In genomic region chr14:91234791-91235114, GRCh38 we compare ENCODE assay signal across 21 cellular contexts. TPM values are rescaled to one million over a fixed set of nuclear protein-coding genes. Genes with fewer than 3 reads are reported as not detected.
DNase-seq lines count a peak whose midpoint lies in the region; ATAC-seq, FAIRE-seq and TF ChIP-seq lines count a peak whose summit lies in the region.
"Had no signal": no experiment of that assay in that cellular context is flagged by ENCODE, and none has a peak within 500 bp of the region (broad histone marks: within the 10 kb centered on the region; RNA-seq: fewer than 3 reads in every experiment).

No MANE protein-coding gene starts in this region.

- no peaks in the 10 kb centered on the region; a peak in 1 of 7 replicates for H3K4me1 ChIP-seq in H1 (replicated peaks in 1 of 4; ENCODE audit: control insufficient read depth in 3 of 4, insufficient read depth in 4 of 4, low read length in 3 of 4)
- H3K4me1 ChIP-seq: A549 had no signal

- 95% methylated on average over 16 of the region's 16 CpGs; no CpG with 5 or more reads in 1 of the 2 experiments for WGBS in H1 (ENCODE audit: extremely low coverage in 1 of 2, insufficient coverage in 1 of 2, insufficient read length in 1 of 2, insufficient replicate concordance in 2 of 2, low coverage in 1 of 2, low lambda C conversion rate in 2 of 2, missing lambda C conversion rate in 1 of 2), 2 experiments

- H3K23me2 ChIP-seq in H1 (ENCODE audit: low read depth, low read length): no peaks in the 10 kb centered on the region

- H2BK12ac ChIP-seq in H1 (ENCODE audit: low read depth, low read length): 0 out of 2 replicates have a peak overlapping the region, but pooled peaks have one; percentile 39

- POLR2A ChIA-PET in H1 (lab: Charles Lee; ENCODE audit: partially characterized antibody): interaction anchor here (0.6 to 2.8 kb wide), 2 partner anchors 9 to 28 kb away, joined by 3 to 14 read pairs; partner anchors contain the start of gene GPR68

- no peak overlapping the region for H2AK5ac ChIP-seq in H1 (ENCODE audit: low read depth, low read length)

- no peaks in the 10 kb centered on the region for H3K79me2 ChIP-seq in H1 (ENCODE audit: control insufficient read depth in 1 of 2, insufficient read depth in 2 of 2, low read length in 2 of 2)

- H2BK120ac ChIP-seq in H1 (replicated peaks; ENCODE audit: low read depth, low read length): no peak overlapping the region

- H3K9me3 Mint-ChIP-seq in activated naive CD4-positive, alpha-beta T cell treated with anti-CD3 and anti-CD28 coated beads, Interleukin-2, amount 10 ng/mL, durations not matched to agents 7 days and 5 days: peaks cover 16% of the 10 kb centered on the region
- H3K9me3 Mint-ChIP-seq in activated T-helper 1 cell treated with anti-CD3 and anti-CD28 coated beads, Interleukin-12 subunit alpha, Interleukin-12 subunit beta, Interleukin-2, Interleukin-4 antibody, amounts not matched to agents 30 ng/mL and 10 ng/mL and 1 ng/mL, durations not matched to agents 14 hours and 24 hours and 36 hours: peaks cover 12% of the 10 kb centered on the region
- H3K9me3 Mint-ChIP-seq in stimulated activated naive B cell treated with anti-CD40 and anti-IgM and Interleukin-4, amounts not matched to agents 10 μg/mL and 1 μg/mL and 100 μg/mL, for 72 hours: no peaks in the 10 kb centered on the region

- H3K9ac ChIP-seq in H1 (replicated peaks in 1 of 4; ENCODE audit: extremely low read depth in 1 of 4, low read depth in 3 of 4, low read length in 3 of 4): no peak overlapping the region
- H3K9ac ChIP-seq: BLaER1, GM23248 had no signal

- intact Hi-C loops in activated T-helper 1 cell treated with anti-CD3 and anti-CD28 coated beads, Interleukin-12 subunit alpha, Interleukin-12 subunit beta, Interleukin-2, Interleukin-4 antibody, amounts not matched to agents 30 ng/mL and 10 ng/mL and 1 ng/mL, durations not matched to agents 14 hours and 24 hours and 36 hours (cut with micrococcal nuclease): no loop called here

- H3K27ac Mint-ChIP-seq in activated naive CD4-positive, alpha-beta T cell treated with anti-CD3 and anti-CD28 coated beads, Interleukin-2, amount 10 ng/mL, durations not matched to agents 7 days and 5 days: peak overlapping the region; percentile 63
- H3K27ac Mint-ChIP-seq in activated T-helper 1 cell treated with anti-CD3 and anti-CD28 coated beads, Interleukin-12 subunit alpha, Interleukin-12 subunit beta, Interleukin-2, Interleukin-4 antibody, amounts not matched to agents 30 ng/mL and 10 ng/mL and 1 ng/mL, durations not matched to agents 14 hours and 24 hours and 36 hours: peak overlapping the region; percentile 59
- peak overlapping the region; percentile 44 for H3K27ac Mint-ChIP-seq in stimulated activated naive B cell treated with anti-CD40 and anti-IgM and Interleukin-4, amounts not matched to agents 10 μg/mL and 1 μg/mL and 100 μg/mL, for 72 hours

- peaks cover 0 to 2% (median 0%) of the 10 kb centered on the region in 4 experiments; a peak in 1 of 7 replicates for H3K27me3 ChIP-seq in H1 (replicated peaks in 1 of 4; ENCODE audit: control insufficient read depth in 3 of 4, extremely low read depth in 1 of 4, insufficient read depth in 3 of 4, low read length in 3 of 4)
- H3K27me3 ChIP-seq: BLaER1 had no signal

- in situ Hi-C loops in GM13976 (cut with MboI; ENCODE audit: low sequenced_read_pairs, unreplicated experiment): no loop called here

- no peak overlapping the region for H3K4me3 ChIP-seq in H1 (ENCODE audit: extremely low read depth in 1 of 4, insufficient read depth in 2 of 4, low read depth in 3 of 4, low read length in 4 of 4)
- H3K4me3 ChIP-seq: A549, BLaER1, GM23248 had no signal

- H2BK5ac ChIP-seq in H1 (ENCODE audit: low read depth, low read length): no peak overlapping the region; the same call in 1 of the 2 replicates

- FAIRE-seq in H1 (lab: Jason Lieb, UNC): no peak
- FAIRE-seq: A549, D721Med, GM18507 had no signal

- ATAC-seq in stimulated activated naive B cell treated with anti-CD40 and anti-IgM and Interleukin-4, amounts not matched to agents 10 μg/mL and 1 μg/mL and 100 μg/mL, for 72 hours (replicated peaks): no peak
- no peak for ATAC-seq in HG02642 (IDR thresholded peaks at IDR 0.05; ENCODE audit: poor library complexity, unreplicated experiment)
- ATAC-seq: A549, PC-3 had no signal

- H3K36me3 Mint-ChIP-seq in activated naive CD4-positive, alpha-beta T cell treated with anti-CD3 and anti-CD28 coated beads, Interleukin-2, amount 10 ng/mL, durations not matched to agents 7 days and 5 days: peaks cover 84% of the 10 kb centered on the region
- peaks cover 52% of the 10 kb centered on the region for H3K36me3 Mint-ChIP-seq in activated T-helper 1 cell treated with anti-CD3 and anti-CD28 coated beads, Interleukin-12 subunit alpha, Interleukin-12 subunit beta, Interleukin-2, Interleukin-4 antibody, amounts not matched to agents 30 ng/mL and 10 ng/mL and 1 ng/mL, durations not matched to agents 14 hours and 24 hours and 36 hours (ENCODE audit: low read depth)
- peaks cover 6 to 20% of the 10 kb centered on the region in 2 donors for H3K36me3 Mint-ChIP-seq in stimulated activated naive B cell treated with anti-CD40 and anti-IgM and Interleukin-4, amounts not matched to agents 10 μg/mL and 1 μg/mL and 100 μg/mL, for 72 hours

- no peak overlapping the region for H2BK15ac ChIP-seq in H1 (ENCODE audit: low read length)

- no peak for TF ChIP-seq RAD21 in H1 (IDR thresholded peaks at IDR 0.05 in 1 of 2, conservative IDR thresholded peaks at IDR 0.05 in 1 of 2; ENCODE audit: low read depth in 2 of 2, low read length in 2 of 2)

- no peak for TF ChIP-seq POLR2A in H1 (IDR thresholded peaks at IDR 0.05; ENCODE audit: control extremely low read depth in 1 of 2, low read depth in 2 of 2, low read length in 2 of 2)

- no peak overlapping the region for H2BK20ac ChIP-seq in H1 (ENCODE audit: low read length)

- no peaks in the 10 kb centered on the region for H4K20me1 ChIP-seq in H1 (replicated peaks in 1 of 2; ENCODE audit: control insufficient read depth in 1 of 2, insufficient read depth in 2 of 2, low read length in 2 of 2)

- H3K14ac ChIP-seq in H1 (ENCODE audit: insufficient read length): no peak overlapping the region

- no peak overlapping the region for H2AFZ ChIP-seq in H1 (ENCODE audit: low read length)
- H2AFZ ChIP-seq: GM23248 had no signal

- no peak overlapping the region for H3K4ac ChIP-seq in H1 (replicated peaks; ENCODE audit: insufficient read length, low read depth, low read length)

- no peak for DNase-seq in activated naive CD4-positive, alpha-beta T cell treated with anti-CD3 and anti-CD28 coated beads, Interleukin-2, amount 10 ng/mL, durations not matched to agents 7 days and 5 days
- DNase-seq in activated naive CD4-positive, alpha-beta T cell treated with anti-CD3 and anti-CD28 coated beads, Interleukin-2, amount 50 U/mL, for 16 hours: no peak
- no peak for DNase-seq in activated T-helper 1 cell treated with anti-CD3 and anti-CD28 coated beads, Interleukin-12 subunit alpha, Interleukin-12 subunit beta, Interleukin-2, Interleukin-4 antibody, amounts not matched to agents 30 ng/mL and 10 ng/mL and 1 ng/mL, durations not matched to agents 14 hours and 24 hours and 36 hours (ENCODE audit: low spot score)
- DNase-seq in H1 (ENCODE audit: low read depth in 1 of 2, low spot score in 2 of 2) (no peak), GM13976 (ENCODE audit: low spot score) (no peak)
- DNase-seq in stimulated activated naive B cell treated with anti-CD40 and anti-IgM and Interleukin-4, amounts not matched to agents 10 μg/mL and 1 μg/mL and 100 μg/mL, for 72 hours: no peak
- DNase-seq: GM23248, HCEC 1CT, NCI-H187, NCI-H2107, NCI-H2227 treated with DMSO at 0.1 percent for 48 hours, NCI-H524, NCI-H82, PC-3, RPMI8226, SHP77 treated with DMSO at 0.1 percent for 48 hours had no signal

- no peak overlapping the region for H4K8ac ChIP-seq in H1 (ENCODE audit: extremely low read depth, insufficient read depth, low read length)

- H3K36me3 ChIP-seq in H1 (ENCODE audit: control insufficient read depth in 2 of 4, insufficient read depth in 4 of 4, low read length in 3 of 4): no peaks in the 10 kb centered on the region

- H3K27ac ChIP-seq in H1 (ENCODE audit: low read depth, low read length): no peak overlapping the region
- H3K27ac ChIP-seq: A549, BLaER1, GM23248 had no signal

- H4K5ac ChIP-seq in H1 (ENCODE audit: insufficient read length, low read depth, low read length): no peak overlapping the region

- no peak overlapping the region for H3K23ac ChIP-seq in H1 (ENCODE audit: insufficient read length)

- no peak for TF ChIP-seq CTCF in H1 (IDR thresholded peaks at IDR 0.05; ENCODE audit: control extremely low read depth in 1 of 3, insufficient read depth in 1 of 3, low read depth in 1 of 3, low read length in 3 of 3)
- no peak for TF ChIP-seq CTCF in GM13976 (IDR thresholded peaks at IDR 0.05; ENCODE audit: borderline replicate concordance, control extremely low read depth, extremely low read depth, insufficient read depth, missing control alignments)

- H3K27me3 Mint-ChIP-seq in activated naive CD4-positive, alpha-beta T cell treated with anti-CD3 and anti-CD28 coated beads, Interleukin-2, amount 10 ng/mL, durations not matched to agents 7 days and 5 days: no peaks in the 10 kb centered on the region
- no peaks in the 10 kb centered on the region for H3K27me3 Mint-ChIP-seq in activated T-helper 1 cell treated with anti-CD3 and anti-CD28 coated beads, Interleukin-12 subunit alpha, Interleukin-12 subunit beta, Interleukin-2, Interleukin-4 antibody, amounts not matched to agents 30 ng/mL and 10 ng/mL and 1 ng/mL, durations not matched to agents 14 hours and 24 hours and 36 hours (ENCODE audit: insufficient read depth)
- no peaks in the 10 kb centered on the region for H3K27me3 Mint-ChIP-seq in stimulated activated naive B cell treated with anti-CD40 and anti-IgM and Interleukin-4, amounts not matched to agents 10 μg/mL and 1 μg/mL and 100 μg/mL, for 72 hours

- no peak overlapping the region for H3K4me2 ChIP-seq in H1 (ENCODE audit: insufficient read depth in 1 of 2, low read depth in 2 of 2, low read length in 2 of 2)
- H3K4me2 ChIP-seq: A549, BLaER1 had no signal

- peaks cover 69% of the 10 kb centered on the region for H3K4me1 Mint-ChIP-seq in activated naive CD4-positive, alpha-beta T cell treated with anti-CD3 and anti-CD28 coated beads, Interleukin-2, amount 10 ng/mL, durations not matched to agents 7 days and 5 days
- peaks cover 65% of the 10 kb centered on the region for H3K4me1 Mint-ChIP-seq in activated T-helper 1 cell treated with anti-CD3 and anti-CD28 coated beads, Interleukin-12 subunit alpha, Interleukin-12 subunit beta, Interleukin-2, Interleukin-4 antibody, amounts not matched to agents 30 ng/mL and 10 ng/mL and 1 ng/mL, durations not matched to agents 14 hours and 24 hours and 36 hours (ENCODE audit: low read depth)
- H3K4me1 Mint-ChIP-seq in stimulated activated naive B cell treated with anti-CD40 and anti-IgM and Interleukin-4, amounts not matched to agents 10 μg/mL and 1 μg/mL and 100 μg/mL, for 72 hours: peaks cover 34 to 41% of the 10 kb centered on the region in 2 donors

- H3K56ac ChIP-seq in H1 (replicated peaks; ENCODE audit: insufficient read length, low read depth, low read length): no peak overlapping the region

- TF ChIP-seq EP300 in H1 (IDR thresholded peaks at IDR 0.05; ENCODE audit: borderline replicate concordance in 1 of 2, low read depth in 2 of 2, low read length in 2 of 2): no peak

- CTCF ChIA-PET in activated naive CD4-positive, alpha-beta T cell treated with anti-CD3 and anti-CD28 coated beads, Interleukin-2, amount 10 ng/mL, durations not matched to agents 7 days and 5 days (lab: Charles Lee): interaction anchor here (0.8 kb wide), 1 partner anchor 9 kb away, joined by 3 read pairs; the partner anchor contains the start of gene GPR68
- CTCF ChIA-PET in H1 (lab: Charles Lee; ENCODE audit: partially characterized antibody): interaction anchor here (0.7 to 1.6 kb wide), 7 partner anchors 10 to 49 kb away, joined by 3 to 8 read pairs (median 3); partner anchors contain the start of gene GPR68

- no peak overlapping the region for H3K4me3 Mint-ChIP-seq in activated naive CD4-positive, alpha-beta T cell treated with anti-CD3 and anti-CD28 coated beads, Interleukin-2, amount 10 ng/mL, durations not matched to agents 7 days and 5 days
- no peak overlapping the region for H3K4me3 Mint-ChIP-seq in activated T-helper 1 cell treated with anti-CD3 and anti-CD28 coated beads, Interleukin-12 subunit alpha, Interleukin-12 subunit beta, Interleukin-2, Interleukin-4 antibody, amounts not matched to agents 30 ng/mL and 10 ng/mL and 1 ng/mL, durations not matched to agents 14 hours and 24 hours and 36 hours
- no peak overlapping the region for H3K4me3 Mint-ChIP-seq in stimulated activated naive B cell treated with anti-CD40 and anti-IgM and Interleukin-4, amounts not matched to agents 10 μg/mL and 1 μg/mL and 100 μg/mL, for 72 hours

- H4K91ac ChIP-seq in H1 (replicated peaks; ENCODE audit: insufficient read length, low read length): no peak overlapping the region

- no peak overlapping the region for H3K18ac ChIP-seq in H1 (ENCODE audit: extremely low read depth, low read length)

- peaks cover 5 to 7% of the 10 kb centered on the region in 2 experiments; a peak in 3 of 4 replicates for H3K9me3 ChIP-seq in H1 (ENCODE audit: insufficient read depth in 2 of 2, low read depth in 1 of 2, low read length in 1 of 2)
- H3K9me3 ChIP-seq: A549 had no signal

- H3K79me1 ChIP-seq in H1 (ENCODE audit: low read depth, low read length): no peaks in the 10 kb centered on the region

RNA-seq across cellular contexts. Expression of gene GPR68, which starts 9.8 kb away (rescaled TPM):
- total RNA-seq in activated T-helper 1 cell treated with anti-CD3 and anti-CD28 coated beads, Interleukin-12 subunit alpha, Interleukin-12 subunit beta, Interleukin-2, Interleukin-4 antibody, amounts not matched to agents 30 ng/mL and 10 ng/mL and 1 ng/mL, durations not matched to agents 14 hours and 24 hours and 36 hours: 4.5 and 5.4 TPM in 2 replicates
- total RNA-seq in H1 (2021; fragmentation: NEBNext Ultra II Directional; extraction: Animal tissue kit (Norgen Biotek cat#: 25700)): 0.22 and 0.33 TPM in 2 replicates
- polyA plus RNA-seq in H1 (2011; rRNA removed): 0.76 and 1.1 TPM in 2 replicates
- polyA plus RNA-seq in H1 (2011; cell fraction: cytosol; rRNA removed): 0.52 TPM
- polyA plus RNA-seq in H1 (2011; cell fraction: nucleus; rRNA removed): 0.90 TPM
- 0.46 to 0.61 TPM (median 0.56 TPM) in 3 of 4 replicates, not detected in the other for polyA plus RNA-seq in H1 (2012, experiment 1 of 2)
- polyA plus RNA-seq in H1 (2012, experiment 2 of 2): 0.17 TPM
- polyA plus RNA-seq in H1 (2013, experiment 1 of 2): 0.20 TPM
- 0.29 TPM for polyA plus RNA-seq in H1 (2013, experiment 2 of 2)
- 0.44 TPM in 2 replicates for polyA minus RNA-seq in H1 (2011; rRNA and poly(A)+ RNA removed)
- not detected for polyA minus RNA-seq in H1 (2011; cell fraction: cytosol; rRNA and poly(A)+ RNA removed)
- not detected for polyA minus RNA-seq in H1 (2011; cell fraction: nucleus; rRNA and poly(A)+ RNA removed)
